In the genomic region with DNA sequence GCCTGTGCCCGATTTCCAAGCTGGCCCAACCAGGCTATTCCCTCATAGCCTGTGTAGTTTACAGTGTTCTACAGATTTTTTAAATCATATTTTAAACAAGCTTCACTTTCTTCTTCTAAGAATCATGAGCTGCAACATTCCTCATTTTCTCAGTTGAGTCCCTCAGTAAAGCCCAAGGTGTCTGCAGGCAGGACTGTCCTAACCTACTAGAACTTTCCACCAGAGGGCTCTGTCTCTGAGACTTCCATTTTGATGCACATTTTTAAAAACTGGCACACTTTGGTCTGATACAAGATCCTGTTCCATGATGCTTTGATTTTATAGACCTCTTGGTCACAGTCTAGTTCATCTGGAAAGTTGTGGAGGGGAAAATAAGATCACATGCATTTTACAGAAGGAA, we compare ENCODE assay signal across 8 cellular contexts. TPM values are rescaled to one million over a fixed set of nuclear protein-coding genes. Genes with fewer than 3 reads are reported as not detected.
DNase-seq lines count a peak whose midpoint lies in the region; ATAC-seq, FAIRE-seq and TF ChIP-seq lines count a peak whose summit lies in the region.

No MANE protein-coding gene starts in this region.

- H3K27ac Mint-ChIP-seq in CD4-positive, CD25-positive, alpha-beta regulatory T cell = peak overlapping the region in 2 of 3 donors; percentile 70 to 80
- H3K27ac Mint-ChIP-seq in activated CD4-positive, alpha-beta T cell treated with anti-CD3 and anti-CD28 coated beads, Interleukin-2, amount 10 ng/mL, durations not matched to agents 7 days and 5 days = peak overlapping the region; percentile 73

- H3K9me3 ChIP-seq in CD4-positive, CD25-positive, alpha-beta regulatory T cell (ENCODE audit: control insufficient read depth in 2 of 2, low read length in 2 of 2) = no peaks in the 10 kb centered on the region
- no peaks in the 10 kb centered on the region for H3K9me3 ChIP-seq in keratinocyte (ENCODE audit: control insufficient read depth, low read depth, low read length)

- DNase-seq in CD4-positive, CD25-positive, alpha-beta regulatory T cell = peak in 2 of 3 donors; percentile 52 to 63
- DNase-seq in H7 (peak; percentile 30), keratinocyte (ENCODE audit: low read depth, low spot score) (no peak), NOMO-1 (lab: John Stamatoyannopoulos, UW; ENCODE audit: unreplicated experiment in 2 of 2) (no peak)
- peak; percentile 43 for DNase-seq in activated CD4-positive, alpha-beta T cell treated with anti-CD3 and anti-CD28 coated beads, Interleukin-2, amount 10 ng/mL, durations not matched to agents 7 days and 5 days

- FAIRE-seq in keratinocyte (lab: Jason Lieb, UNC) = no peak

- peaks cover 24% of the 10 kb centered on the region for H3K4me1 ChIP-seq in CD4-positive, CD25-positive, alpha-beta regulatory T cell (ENCODE audit: control insufficient read depth, insufficient read depth, low read length, poor library complexity, severe bottlenecking)
- H3K4me1 ChIP-seq in keratinocyte (ENCODE audit: control insufficient read depth, extremely low read depth, insufficient read depth, low read length) = peaks cover 6% of the 10 kb centered on the region

- peak overlapping the region in 1 of 4 donors; percentile 17 for H3K4me3 Mint-ChIP-seq in CD4-positive, CD25-positive, alpha-beta regulatory T cell
- no peak overlapping the region for H3K4me3 Mint-ChIP-seq in activated CD4-positive, alpha-beta T cell treated with anti-CD3 and anti-CD28 coated beads, Interleukin-2, amount 10 ng/mL, durations not matched to agents 7 days and 5 days

- peaks cover 36% of the 10 kb centered on the region for H3K36me3 ChIP-seq in CD4-positive, CD25-positive, alpha-beta regulatory T cell (ENCODE audit: control insufficient read depth, insufficient read depth, low read length)
- H3K36me3 ChIP-seq in H7 (replicated peaks; ENCODE audit: control insufficient read depth, insufficient read depth, low read length) (no peaks in the 10 kb centered on the region), keratinocyte (ENCODE audit: control insufficient read depth in 2 of 2, extremely low read depth in 1 of 2, insufficient read depth in 2 of 2, low read length in 2 of 2) (no peaks in the 10 kb centered on the region)

- no peaks in the 10 kb centered on the region for H3K9me3 Mint-ChIP-seq in CD4-positive, CD25-positive, alpha-beta regulatory T cell
- H3K9me3 Mint-ChIP-seq in activated CD4-positive, alpha-beta T cell treated with anti-CD3 and anti-CD28 coated beads, Interleukin-2, amount 10 ng/mL, durations not matched to agents 7 days and 5 days = no peaks in the 10 kb centered on the region

- no peaks in the 10 kb centered on the region for H3K27me3 Mint-ChIP-seq in CD4-positive, CD25-positive, alpha-beta regulatory T cell
- no peaks in the 10 kb centered on the region for H3K27me3 Mint-ChIP-seq in activated CD4-positive, alpha-beta T cell treated with anti-CD3 and anti-CD28 coated beads, Interleukin-2, amount 10 ng/mL, durations not matched to agents 7 days and 5 days

- TF ChIP-seq CTCF in keratinocyte (optimal IDR thresholded peaks at IDR 0.05 in 1 of 3, IDR thresholded peaks at IDR 0.05 in 1 of 3, conservative IDR thresholded peaks at IDR 0.05 in 1 of 3; ENCODE audit: extremely low read depth in 1 of 3, insufficient read depth in 2 of 3, low read length in 3 of 3) = peak; percentile 29 to 45 (median 35)

- dilution Hi-C loops in keratinocyte (cut with MboI; ENCODE audit: extremely low pct_ligation_motif_present, low sequenced_read_pairs) = no loop called here

- H3K79me2 ChIP-seq in keratinocyte (ENCODE audit: control insufficient read depth, insufficient read depth, low read length) = no peaks in the 10 kb centered on the region

- ATAC-seq in CD4-positive, CD25-positive, alpha-beta regulatory T cell (ENCODE audit: low read depth in 2 of 2) = peak; percentile 35 to 43
- no peak for ATAC-seq in GM21447 (IDR thresholded peaks at IDR 0.05; ENCODE audit: unreplicated experiment)
- ATAC-seq in HG03175 (IDR thresholded peaks at IDR 0.05; ENCODE audit: unreplicated experiment) = no peak
- ATAC-seq in HG02623 (IDR thresholded peaks at IDR 0.05; ENCODE audit: unreplicated experiment) = no peak

- H3K4me2 ChIP-seq in keratinocyte (ENCODE audit: control insufficient read depth, extremely low read depth, insufficient read depth, low read depth, low read length) = no peak overlapping the region

- no peak overlapping the region for H2AFZ ChIP-seq in keratinocyte (ENCODE audit: control insufficient read depth, low read length)

- H3K4me1 Mint-ChIP-seq in CD4-positive, CD25-positive, alpha-beta regulatory T cell = peaks cover 32 to 37% (median 34%) of the 10 kb centered on the region in 4 donors
- peaks cover 41% of the 10 kb centered on the region for H3K4me1 Mint-ChIP-seq in activated CD4-positive, alpha-beta T cell treated with anti-CD3 and anti-CD28 coated beads, Interleukin-2, amount 10 ng/mL, durations not matched to agents 7 days and 5 days

- no peak overlapping the region for H3K4me3 ChIP-seq in CD4-positive, CD25-positive, alpha-beta regulatory T cell (ENCODE audit: low read depth, low read length)
- H3K4me3 ChIP-seq in H7 (ENCODE audit: insufficient read depth, low read depth, low read length) (no peak overlapping the region), keratinocyte (ENCODE audit: control insufficient read depth in 2 of 3, extremely low read depth in 1 of 3, insufficient read depth in 2 of 3, low read depth in 1 of 3, low read length in 3 of 3) (no peak overlapping the region)

- H3K27ac ChIP-seq in CD4-positive, CD25-positive, alpha-beta regulatory T cell (ENCODE audit: insufficient read depth, low read length, poor library complexity, severe bottlenecking) = no peak overlapping the region
- H3K27ac ChIP-seq in keratinocyte (ENCODE audit: control insufficient read depth, insufficient read depth, low read length) = no peak overlapping the region

- peaks cover 12% of the 10 kb centered on the region for H3K36me3 Mint-ChIP-seq in CD4-positive, CD25-positive, alpha-beta regulatory T cell
- peaks cover 5% of the 10 kb centered on the region for H3K36me3 Mint-ChIP-seq in activated CD4-positive, alpha-beta T cell treated with anti-CD3 and anti-CD28 coated beads, Interleukin-2, amount 10 ng/mL, durations not matched to agents 7 days and 5 days (ENCODE audit: low read depth)

- POLR2A ChIA-PET in activated CD4-positive, alpha-beta T cell treated with anti-CD3 and anti-CD28 coated beads, Interleukin-2, amount 10 ng/mL, durations not matched to agents 7 days and 5 days (lab: Charles Lee) = no interaction called here

- no peak overlapping the region for H3K9ac ChIP-seq in keratinocyte (ENCODE audit: control insufficient read depth, extremely low read depth, insufficient read depth, low read length)

- H3K9me1 ChIP-seq in keratinocyte (ENCODE audit: control insufficient read depth, extremely low read depth, insufficient read depth, low read length) = no peaks in the 10 kb centered on the region

- H3K27me3 ChIP-seq in CD4-positive, CD25-positive, alpha-beta regulatory T cell (ENCODE audit: control insufficient read depth, insufficient read depth, low read length) = no peaks in the 10 kb centered on the region
- no peaks in the 10 kb centered on the region for H3K27me3 ChIP-seq in H7 (ENCODE audit: control insufficient read depth, insufficient read depth, low read length)
- peaks cover 5% of the 10 kb centered on the region for H3K27me3 ChIP-seq in keratinocyte (ENCODE audit: control insufficient read depth, extremely low read depth, insufficient read depth, low read length)

- CTCF ChIA-PET in activated CD4-positive, alpha-beta T cell treated with anti-CD3 and anti-CD28 coated beads, Interleukin-2, amount 10 ng/mL, durations not matched to agents 7 days and 5 days (lab: Charles Lee) = interaction anchor here (0.6 to 1.8 kb wide), 12 partner anchors 11 to 249 kb away, joined by 3 to 8 read pairs (median 3); partner anchors contain the start of gene SLAMF6

- no peaks in the 10 kb centered on the region for H4K20me1 ChIP-seq in keratinocyte (ENCODE audit: control insufficient read depth, extremely low read depth, insufficient read depth, low read length)

RNA-seq across cellular contexts. Expression of gene SLAMF6, which starts 21.6 kb away (rescaled TPM):
- 60.0 TPM for total RNA-seq in CD4-positive, CD25-positive, alpha-beta regulatory T cell
- polyA plus RNA-seq in CD4-positive, CD25-positive, alpha-beta regulatory T cell = 100 to 1,000 TPM; 122 to 163 (median 141) TPM
- not detected in 2 replicates for total RNA-seq in H7 (2014; rRNA removed; shearing (Covaris generic))
- total RNA-seq in activated CD4-positive, alpha-beta T cell treated with anti-CD3 and anti-CD28 coated beads, Interleukin-2, amount 10 ng/mL, durations not matched to agents 7 days and 5 days = 10 to 100 TPM; 25.1 to 33.7 TPM
- 0.03 TPM in 1 of 3 replicates, not detected in the others for polyA plus RNA-seq in keratinocyte
- not detected for polyA plus RNA-seq in keratinocyte (2011; ENCODE audit: low read depth)
- not detected in 2 replicates for polyA plus RNA-seq in keratinocyte (2011; cell fraction: cytosol; rRNA removed)
- not detected in 2 replicates for polyA plus RNA-seq in keratinocyte (2011; cell fraction: nucleus; rRNA removed)
- polyA plus RNA-seq in keratinocyte (2012; ENCODE audit: low replicate concordance) = not detected in 2 replicates
- not detected in 3 replicates for polyA minus RNA-seq in keratinocyte
- polyA minus RNA-seq in keratinocyte (2011; cell fraction: cytosol; rRNA and poly(A)+ RNA removed) = not detected
- not detected in 2 replicates for polyA minus RNA-seq in keratinocyte (2011; cell fraction: nucleus; rRNA and poly(A)+ RNA removed)

RNA-seq across cellular contexts. Expression of gene CD84, which starts 34.6 kb away (rescaled TPM):
- 135 TPM for total RNA-seq in CD4-positive, CD25-positive, alpha-beta regulatory T cell
- polyA plus RNA-seq in CD4-positive, CD25-positive, alpha-beta regulatory T cell = 10 to 100 TPM; 20.7 to 36.4 (median 27.1) TPM
- total RNA-seq in H7 (2014; rRNA removed; shearing (Covaris generic)) = not detected in 2 replicates
- 10 to 100 TPM; 14.7 to 16.2 TPM for total RNA-seq in activated CD4-positive, alpha-beta T cell treated with anti-CD3 and anti-CD28 coated beads, Interleukin-2, amount 10 ng/mL, durations not matched to agents 7 days and 5 days
- 0.01 TPM in 1 of 3 replicates, not detected in the others for polyA plus RNA-seq in keratinocyte
- polyA plus RNA-seq in keratinocyte (2011; ENCODE audit: low read depth) = not detected
- polyA plus RNA-seq in keratinocyte (2011; cell fraction: cytosol; rRNA removed) = not detected in 2 replicates
- polyA plus RNA-seq in keratinocyte (2011; cell fraction: nucleus; rRNA removed) = not detected in 2 replicates
- polyA plus RNA-seq in keratinocyte (2012; ENCODE audit: low replicate concordance) = not detected in 2 replicates
- polyA minus RNA-seq in keratinocyte = not detected in 3 replicates
- polyA minus RNA-seq in keratinocyte (2011; cell fraction: cytosol; rRNA and poly(A)+ RNA removed) = not detected
- polyA minus RNA-seq in keratinocyte (2011; cell fraction: nucleus; rRNA and poly(A)+ RNA removed) = not detected in 2 replicates

Comparison
In these comparisons a context has a peak if more than half of its experiments do, and no peak if none do; other contexts are left out.
1. ATAC-seq: peak in CD4-positive, CD25-positive, alpha-beta regulatory T cell (2 of 2); none in GM21447 (single experiment), HG03175 (single experiment) and HG02623 (single experiment).
2. DNase-seq: peak in CD4-positive, CD25-positive, alpha-beta regulatory T cell (2 of 3), H7 (single experiment) and activated CD4-positive, alpha-beta T cell treated with anti-CD3 and anti-CD28 coated beads, Interleukin-2, amount 10 ng/mL, durations not matched to agents 7 days and 5 days (single experiment); none in keratinocyte (single experiment) and NOMO-1 (0 of 2).
3. RNA of gene SLAMF6, which starts 21.6 kb away (total RNA-seq): 60.0 TPM in CD4-positive, CD25-positive, alpha-beta regulatory T cell (single experiment) and 25.1 to 33.7 TPM in activated CD4-positive, alpha-beta T cell treated with anti-CD3 and anti-CD28 coated beads, Interleukin-2, amount 10 ng/mL, durations not matched to agents 7 days and 5 days; not detected in H7; every median in the first group is over 10 times any median in the second.
4. RNA of gene CD84, which starts 34.6 kb away (total RNA-seq): 135 TPM in CD4-positive, CD25-positive, alpha-beta regulatory T cell (single experiment) and 14.7 to 16.2 TPM in activated CD4-positive, alpha-beta T cell treated with anti-CD3 and anti-CD28 coated beads, Interleukin-2, amount 10 ng/mL, durations not matched to agents 7 days and 5 days; not detected in H7; every median in the first group is over 10 times any median in the second.